ENCODE assay signal across 21 cellular contexts in the genomic region with DNA sequence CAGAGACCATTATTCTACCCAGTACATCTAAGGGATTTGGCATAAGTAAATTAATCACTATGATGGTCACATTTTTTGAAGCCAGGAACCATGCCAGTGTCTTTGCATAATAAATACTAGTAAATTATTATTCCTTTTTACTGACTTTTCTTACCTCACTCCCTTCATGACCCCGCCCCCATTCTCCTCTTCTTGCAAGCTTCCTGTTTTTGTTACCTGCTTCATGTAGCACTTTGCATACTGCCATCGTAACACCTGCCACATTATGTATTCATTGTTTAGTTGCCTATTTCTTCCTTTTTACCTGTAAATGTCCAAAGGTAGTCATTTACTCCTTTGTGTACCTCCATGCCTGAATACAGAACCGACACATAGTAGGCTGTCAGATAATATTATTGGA.
"Had no signal": no experiment of that assay in that cellular context is flagged by ENCODE, and none has a peak within 500 bp of the region (broad histone marks: within the 10 kb centered on the region; RNA-seq: fewer than 3 reads in every experiment).

No MANE protein-coding gene starts in this region.

- H3K4me3 ChIP-seq: ascending aorta, body of pancreas, coronary artery, Peyer's patch, SJSA1 had no signal

- H3K36me3 ChIP-seq: ascending aorta, Peyer's patch, SJSA1 had no signal

- DNase-seq: activated CD4-positive, alpha-beta T cell treated with anti-CD3 and anti-CD28 coated beads for 48 hours; activated CD4-positive, alpha-beta T cell treated with anti-CD3 and anti-CD28 coated beads, Interleukin-2, amount 50 U/mL, for 4 hours; activated CD4-positive, CD25-positive, alpha-beta regulatory T cell treated with anti-CD3 and anti-CD28 coated beads, Interleukin-2, amount 50 U/mL, for 72 hours; activated CD8-positive, alpha-beta memory T cell treated with anti-CD3 and anti-CD28 coated beads, Interleukin-2, amount 50 U/mL, for 48 hours; activated CD8-positive, alpha-beta T cell treated with anti-CD3 and anti-CD28 coated beads, Interleukin-2, amount 10 ng/mL, durations not matched to agents 7 days and 5 days; activated naive CD4-positive, alpha-beta T cell treated with anti-CD3 and anti-CD28 coated beads, Interleukin-2, amount 50 U/mL, for 16 hours; activated T-cell treated with anti-CD3 and anti-CD28 coated beads, Interleukin-2, amount 50 U/mL, for 1 hour; amniotic stem cell; body of pancreas; central memory CD4-positive, alpha-beta T cell; NCI-H1092 treated with DMSO at 0.1 percent for 48 hours; NCI-H1417 treated with DMSO at 0.1 percent for 48 hours; NCI-H187; NCI-H2081 treated with DMSO at 0.1 percent for 48 hours; NCI-H345; NCI-H510A; Peyer's patch; SHP77 had no signal

- H3K27me3 ChIP-seq: ascending aorta, body of pancreas, Peyer's patch, SJSA1 had no signal
